Comparison of ENCODE assay signal across 9 cellular contexts in the genomic region with DNA sequence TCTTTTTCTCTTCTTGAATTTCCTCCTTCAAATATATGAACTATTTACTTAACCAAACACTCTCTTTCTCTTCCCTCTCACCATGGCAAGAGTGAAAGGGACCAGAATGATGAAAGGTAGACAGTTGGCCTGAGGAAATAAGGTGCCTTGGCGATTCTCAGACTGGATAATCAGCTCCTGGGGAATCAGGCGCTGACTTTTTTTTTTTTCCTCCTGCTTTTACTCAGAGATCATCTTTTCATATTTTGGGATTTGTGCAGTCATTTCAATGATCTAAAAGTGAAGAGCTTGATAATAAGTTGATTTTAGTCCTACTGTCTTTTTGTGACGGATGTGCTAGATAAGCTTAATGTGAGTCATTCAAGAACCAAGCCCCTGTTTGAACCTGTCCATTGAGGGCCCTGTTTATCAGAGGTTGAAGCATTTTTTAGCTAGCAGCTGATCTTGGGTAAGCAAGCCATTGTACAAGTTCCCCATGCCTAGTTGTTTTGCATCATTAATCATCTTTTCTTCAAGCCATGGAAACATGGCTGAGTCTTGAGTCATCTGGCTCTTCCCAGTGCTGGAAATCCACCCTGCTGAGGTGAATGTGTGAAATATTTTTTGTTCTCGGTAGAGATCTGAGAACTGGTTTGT. TPM values are rescaled to one million over a fixed set of nuclear protein-coding genes. Genes with fewer than 3 reads are reported as not detected.
DNase-seq lines count a peak whose midpoint lies in the region; ATAC-seq and TF ChIP-seq lines count a peak whose summit lies in the region.
"Had no signal": no experiment of that assay in that cellular context is flagged by ENCODE, and none has a peak within 500 bp of the region (broad histone marks: within the 10 kb centered on the region; RNA-seq: fewer than 3 reads in every experiment).

No MANE protein-coding gene starts in this region.

- no peaks in the 10 kb centered on the region for H3K9me3 Mint-ChIP-seq in activated naive CD4-positive, alpha-beta T cell treated with anti-CD3 and anti-CD28 coated beads for 36 hours
- H3K9me3 Mint-ChIP-seq in stimulated activated effector memory CD8-positive, alpha-beta T cell treated with anti-CD3 and anti-CD28 coated beads, Interleukin-12 subunit alpha, Interleukin-12 subunit beta, amount 100 ng/mL, for 72 hours, result no peaks in the 10 kb centered on the region

- 89 to 94% methylated on average over 4 of the region's 4 CpGs for WGBS in sigmoid colon, 2 donors

- H3K27ac ChIP-seq in sigmoid colon, result peak overlapping the region in 3 of 4 donors; percentile 0 to 49 (median 5)

- TF ChIP-seq EP300 in sigmoid colon (IDR thresholded peaks at IDR 0.05), result no peak

- TF ChIP-seq POLR2A in sigmoid colon (IDR thresholded peaks at IDR 0.05), result no peak

- H3K4me1 Mint-ChIP-seq in activated naive CD4-positive, alpha-beta T cell treated with anti-CD3 and anti-CD28 coated beads for 36 hours (ENCODE audit: low read depth), result no peaks in the 10 kb centered on the region
- H3K4me1 Mint-ChIP-seq in stimulated activated effector memory CD8-positive, alpha-beta T cell treated with anti-CD3 and anti-CD28 coated beads, Interleukin-12 subunit alpha, Interleukin-12 subunit beta, amount 100 ng/mL, for 72 hours, result no peaks in the 10 kb centered on the region

- H3K9me3 ChIP-seq in sigmoid colon, result no peaks in the 10 kb centered on the region

- no peaks in the 10 kb centered on the region for H3K36me3 ChIP-seq in sigmoid colon

- H3K27me3 ChIP-seq in sigmoid colon, result no peaks in the 10 kb centered on the region

- no peak for TF ChIP-seq CTCF in sigmoid colon (IDR thresholded peaks at IDR 0.05)

- H3K27ac Mint-ChIP-seq in activated naive CD4-positive, alpha-beta T cell treated with anti-CD3 and anti-CD28 coated beads for 36 hours, result no peak overlapping the region
- H3K27ac Mint-ChIP-seq in stimulated activated effector memory CD8-positive, alpha-beta T cell treated with anti-CD3 and anti-CD28 coated beads, Interleukin-12 subunit alpha, Interleukin-12 subunit beta, amount 100 ng/mL, for 72 hours, result no peak overlapping the region

- CTCF ChIA-PET in activated naive CD4-positive, alpha-beta T cell treated with anti-CD3 and anti-CD28 coated beads for 36 hours (lab: Charles Lee), result interaction anchor here (1.1 kb wide), 1 partner anchor 26 kb away, joined by 3 read pairs; no protein-coding TSS in a partner anchor

- H3K4me1 ChIP-seq in sigmoid colon, result peaks cover 0 to 54% (median 40%) of the 10 kb centered on the region in 4 donors

- intact Hi-C loops in sigmoid colon (cut with DNase I), result no loop called here
- intact Hi-C loops in activated naive CD4-positive, alpha-beta T cell treated with anti-CD3 and anti-CD28 coated beads for 36 hours (cut with micrococcal nuclease), result no loop called here

- H3K27me3 Mint-ChIP-seq in activated naive CD4-positive, alpha-beta T cell treated with anti-CD3 and anti-CD28 coated beads for 36 hours (ENCODE audit: low read depth), result peaks cover 5% of the 10 kb centered on the region

- no peak overlapping the region for H3K4me3 ChIP-seq in sigmoid colon

- H3K36me3 Mint-ChIP-seq in activated naive CD4-positive, alpha-beta T cell treated with anti-CD3 and anti-CD28 coated beads for 36 hours (ENCODE audit: low read depth), result no peaks in the 10 kb centered on the region
- H3K36me3 Mint-ChIP-seq in stimulated activated effector memory CD8-positive, alpha-beta T cell treated with anti-CD3 and anti-CD28 coated beads, Interleukin-12 subunit alpha, Interleukin-12 subunit beta, amount 100 ng/mL, for 72 hours, result no peaks in the 10 kb centered on the region

- no peak for ATAC-seq in HG03442 (IDR thresholded peaks at IDR 0.05; ENCODE audit: unreplicated experiment)
- ATAC-seq in stimulated activated effector memory CD8-positive, alpha-beta T cell treated with anti-CD3 and anti-CD28 coated beads, Interleukin-12 subunit alpha, Interleukin-12 subunit beta, amount 100 ng/mL, for 72 hours, result no peak

- DNase-seq in H4 (ENCODE audit: low spot score), result peak; percentile 47
- peak; percentile 50 for DNase-seq in RKO (ENCODE audit: low spot score)
- peak; percentile 68 for DNase-seq in fibroblast of gingiva (ENCODE audit: low read depth)
- DNase-seq in sigmoid colon, result no peak
- no peak for DNase-seq in iPS-NIHi11 (ENCODE audit: low spot score)
- no peak for DNase-seq in activated naive CD4-positive, alpha-beta T cell treated with anti-CD3 and anti-CD28 coated beads for 36 hours
- DNase-seq in stimulated activated effector memory CD8-positive, alpha-beta T cell treated with anti-CD3 and anti-CD28 coated beads, Interleukin-12 subunit alpha, Interleukin-12 subunit beta, amount 100 ng/mL, for 72 hours (ENCODE audit: low spot score in 2 of 2), result no peak
- DNase-seq: NCI-H1436 treated with DMSO at 0.1 percent for 48 hours had no signal

- no peak overlapping the region for H3K4me3 Mint-ChIP-seq in activated naive CD4-positive, alpha-beta T cell treated with anti-CD3 and anti-CD28 coated beads for 36 hours
- no peak overlapping the region for H3K4me3 Mint-ChIP-seq in stimulated activated effector memory CD8-positive, alpha-beta T cell treated with anti-CD3 and anti-CD28 coated beads, Interleukin-12 subunit alpha, Interleukin-12 subunit beta, amount 100 ng/mL, for 72 hours

RNA-seq across cellular contexts. Expression of gene ITSN1, which starts 40.8 kb away (rescaled TPM):
- 19.7 and 27.4 TPM in 2 replicates for total RNA-seq in H4 (2014; rRNA removed; shearing (Covaris generic))
- total RNA-seq in sigmoid colon, result 10 to 100 TPM; 35.7 to 45.4 (median 42.6) TPM
- polyA plus RNA-seq in sigmoid colon, result 10 to 100 TPM; 10.8 to 15.8 (median 12.9) TPM
- 1 to 10 TPM; 2.2 to 2.6 TPM for total RNA-seq in activated naive CD4-positive, alpha-beta T cell treated with anti-CD3 and anti-CD28 coated beads for 36 hours

RNA-seq across cellular contexts. Expression of gene CRYZL1, which starts 41.6 kb away (rescaled TPM):
- 13.6 and 15.8 TPM in 2 replicates for total RNA-seq in H4 (2014; rRNA removed; shearing (Covaris generic))
- total RNA-seq in sigmoid colon, result 10 to 100 TPM; 46.6 to 90.8 (median 62.7) TPM
- polyA plus RNA-seq in sigmoid colon, result 10 to 100 TPM; 17.3 to 41.4 (median 20.5) TPM
- total RNA-seq in activated naive CD4-positive, alpha-beta T cell treated with anti-CD3 and anti-CD28 coated beads for 36 hours, result 10 to 100 TPM; 30.3 to 32.7 TPM

Comparison
In these comparisons a context has a peak if more than half of its experiments do, and no peak if none do; other contexts are left out.
1. DNase-seq: peak in H4 (single experiment), RKO (single experiment) and fibroblast of gingiva (single experiment); none in sigmoid colon (single experiment), iPS-NIHi11 (single experiment), activated naive CD4-positive, alpha-beta T cell treated with anti-CD3 and anti-CD28 coated beads for 36 hours (single experiment) and stimulated activated effector memory CD8-positive, alpha-beta T cell treated with anti-CD3 and anti-CD28 coated beads, Interleukin-12 subunit alpha, Interleukin-12 subunit beta, amount 100 ng/mL, for 72 hours (0 of 2).